9 cellular contexts compared by ENCODE assay signal in the genomic region with DNA sequence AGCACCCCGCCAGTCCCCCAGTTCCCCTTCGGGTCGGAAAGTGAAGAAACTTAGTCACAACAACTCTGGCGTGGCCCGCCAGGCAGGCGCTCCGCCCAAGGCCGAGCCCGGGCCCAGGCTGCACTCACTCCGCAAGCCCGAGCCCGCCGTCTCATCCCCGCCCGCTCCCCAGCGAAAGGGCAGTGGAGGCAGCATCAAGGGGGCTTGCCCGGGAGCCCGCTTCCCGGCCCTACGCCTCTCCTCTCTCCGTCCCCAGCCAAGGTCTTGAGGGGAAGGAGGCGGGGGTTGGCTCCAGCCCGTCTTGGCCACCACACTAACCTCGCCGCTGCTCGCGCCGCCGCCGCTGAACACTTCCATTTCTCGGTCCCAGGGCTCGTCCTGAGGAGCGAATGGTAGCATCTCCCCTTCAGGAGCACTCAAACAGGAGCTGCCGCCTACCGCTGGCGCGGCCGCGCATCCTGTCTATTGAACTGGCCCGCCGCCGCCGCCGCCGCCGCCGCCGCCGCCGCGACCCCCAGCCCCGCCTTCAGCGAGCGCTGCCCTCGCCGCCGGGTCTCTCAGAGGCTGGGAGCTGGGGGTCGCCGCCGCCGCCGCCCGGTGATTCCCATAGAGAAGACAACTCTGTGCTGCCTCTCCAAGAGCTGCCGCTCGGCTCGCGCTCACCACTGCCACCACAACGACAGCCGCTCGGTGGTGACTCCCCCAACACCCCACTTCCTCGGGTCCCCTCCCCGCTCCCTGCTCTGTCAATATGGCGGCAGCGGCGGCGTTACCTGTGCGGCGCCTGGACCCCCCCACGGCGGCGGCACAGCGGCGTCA. TPM values are rescaled to one million over a fixed set of nuclear protein-coding genes. Genes with fewer than 3 reads are reported as not detected.
A peak's percentile ranks its signal among the peaks of the same experiment; 100 is the strongest.
DNase-seq lines count a peak whose midpoint lies in the region; ATAC-seq and TF ChIP-seq lines count a peak whose summit lies in the region.
"Had no signal": no experiment of that assay in that cellular context is flagged by ENCODE, and none has a peak within 500 bp of the region (broad histone marks: within the 10 kb centered on the region; RNA-seq: fewer than 3 reads in every experiment).

Gene RPS6KA6 (minus strand): TSS at position 699 of the 819 bp plus-strand sequence. CDS start 300 bp downstream, at position 399.

- H3K9me3 Mint-ChIP-seq in stimulated activated naive CD8-positive, alpha-beta T cell treated with anti-CD3 and anti-CD28 coated beads, Interleukin-15, amount 100 ng/mL, for 72 hours: no peaks in the 10 kb centered on the region

- in situ Hi-C loops in G401 (cut with HindIII; ENCODE audit: low sequenced_read_pairs): no loop called here

- H3K4me3 Mint-ChIP-seq in stimulated activated naive CD8-positive, alpha-beta T cell treated with anti-CD3 and anti-CD28 coated beads, Interleukin-15, amount 100 ng/mL, for 72 hours: peak within 1 kb of the TSS; percentile 65 to 80

- DNase-seq in G401 (ENCODE audit: low spot score): peak; percentile 45
- DNase-seq in HEK293T (ENCODE audit: extremely low spot score): peak; percentile 27
- DNase-seq in NCI-H526 treated with DMSO at 0.1 percent for 48 hours (lab: John Stamatoyannopoulos, UW): peak; percentile 14
- DNase-seq in caudate nucleus (lab: John Stamatoyannopoulos, UW): peak in 41 of 61 donors; percentile 0 to 72 (median 33)
- DNase-seq in left kidney (ENCODE audit: low read depth, low spot score): peak; percentile 60
- peak in 1 of 2 donors; percentile 7 for DNase-seq in stimulated activated naive CD8-positive, alpha-beta T cell treated with anti-CD3 and anti-CD28 coated beads, Interleukin-15, amount 100 ng/mL, for 72 hours

- peak; percentile 23 for ATAC-seq in stimulated activated naive CD8-positive, alpha-beta T cell treated with anti-CD3 and anti-CD28 coated beads, Interleukin-15, amount 100 ng/mL, for 72 hours
- ATAC-seq in HG02970 (IDR thresholded peaks at IDR 0.05; ENCODE audit: low FRiP score, unreplicated experiment) (no peak), HG02571 (IDR thresholded peaks at IDR 0.05; ENCODE audit: unreplicated experiment) (no peak)
- ATAC-seq: Panc1 had no signal

- no peak within 1 kb of the TSS for H3K27ac Mint-ChIP-seq in stimulated activated naive CD8-positive, alpha-beta T cell treated with anti-CD3 and anti-CD28 coated beads, Interleukin-15, amount 100 ng/mL, for 72 hours

- POLR2A ChIA-PET in HEK293T (lab: Yijun Ruan, JAX): no interaction called here

- peaks cover 11% of the 10 kb centered on the region for H3K4me1 Mint-ChIP-seq in stimulated activated naive CD8-positive, alpha-beta T cell treated with anti-CD3 and anti-CD28 coated beads, Interleukin-15, amount 100 ng/mL, for 72 hours

- H3K27me3 Mint-ChIP-seq in stimulated activated naive CD8-positive, alpha-beta T cell treated with anti-CD3 and anti-CD28 coated beads, Interleukin-15, amount 100 ng/mL, for 72 hours: peaks cover 28% of the 10 kb centered on the region

- no peak within 1 kb of the TSS for H3K27ac ChIP-seq in caudate nucleus (ENCODE audit: low read depth, low read length)

- CTCF ChIA-PET in HEK293T (lab: Yijun Ruan, JAX): no interaction called here

TF ChIP-seq in HEK293T, 16 proteins besides CTCF, POLR2A, EP300 and RAD21:
- TF ChIP-seq L3MBTL2 (conservative IDR thresholded peaks at IDR 0.05) (no peak), FOXA1 (IDR thresholded peaks at IDR 0.05) (no peak)

RNA-seq across cellular contexts. Expression of gene RPS6KA6, which starts in this region (rescaled TPM):
- total RNA-seq in G401 (2014; rRNA removed; shearing (Covaris generic)): 1.4 and 2.5 TPM in 2 replicates
